Comparison of ENCODE assay signal across 12 cellular contexts in genomic region chr1:118984990-118985608, GRCh38. TPM values are rescaled to one million over a fixed set of nuclear protein-coding genes. Genes with fewer than 3 reads are reported as not detected.
DNase-seq lines count a peak whose midpoint lies in the region; ATAC-seq lines count a peak whose summit lies in the region.
"Had no signal": no experiment of that assay in that cellular context is flagged by ENCODE, and none has a peak within 500 bp of the region (broad histone marks: within the 10 kb centered on the region; RNA-seq: fewer than 3 reads in every experiment).

No MANE protein-coding gene starts in this region.

- no peak for ATAC-seq in stimulated activated naive B cell treated with anti-CD40 and anti-IgM and Interleukin-4, amounts not matched to agents 10 μg/mL and 1 μg/mL and 100 μg/mL, for 72 hours (replicated peaks)
- ATAC-seq in GM19397 (IDR thresholded peaks at IDR 0.05; ENCODE audit: unreplicated experiment) (no peak), HG03025 (IDR thresholded peaks at IDR 0.05; ENCODE audit: low FRiP score, unreplicated experiment) (no peak)

- H3K9me3 Mint-ChIP-seq in activated T-cell treated with anti-CD3 and anti-CD28 coated beads, Interleukin-2, amount 50 U/mL, for 24 hours = peaks cover 13% of the 10 kb centered on the region
- peaks cover 13% of the 10 kb centered on the region for H3K9me3 Mint-ChIP-seq in activated naive CD8-positive, alpha-beta T cell treated with anti-CD3 and anti-CD28 coated beads for 36 hours
- H3K9me3 Mint-ChIP-seq in stimulated activated naive B cell treated with anti-CD40 and anti-IgM and Interleukin-4, amounts not matched to agents 10 μg/mL and 1 μg/mL and 100 μg/mL, for 72 hours = peaks cover 3 to 5% of the 10 kb centered on the region in 2 donors

- peaks cover 98% of the 10 kb centered on the region for H3K27me3 Mint-ChIP-seq in activated T-cell treated with anti-CD3 and anti-CD28 coated beads, Interleukin-2, amount 50 U/mL, for 24 hours
- peaks cover 99% of the 10 kb centered on the region for H3K27me3 Mint-ChIP-seq in activated naive CD8-positive, alpha-beta T cell treated with anti-CD3 and anti-CD28 coated beads for 36 hours
- H3K27me3 Mint-ChIP-seq in stimulated activated naive B cell treated with anti-CD40 and anti-IgM and Interleukin-4, amounts not matched to agents 10 μg/mL and 1 μg/mL and 100 μg/mL, for 72 hours = peaks cover 84 to 99% of the 10 kb centered on the region in 2 donors

- H3K27ac Mint-ChIP-seq in activated T-cell treated with anti-CD3 and anti-CD28 coated beads, Interleukin-2, amount 50 U/mL, for 24 hours = no peak overlapping the region
- H3K27ac Mint-ChIP-seq in activated naive CD8-positive, alpha-beta T cell treated with anti-CD3 and anti-CD28 coated beads for 36 hours = no peak overlapping the region
- H3K27ac Mint-ChIP-seq in stimulated activated naive B cell treated with anti-CD40 and anti-IgM and Interleukin-4, amounts not matched to agents 10 μg/mL and 1 μg/mL and 100 μg/mL, for 72 hours = peak overlapping the region; percentile 89

- H3K4me3 Mint-ChIP-seq in activated T-cell treated with anti-CD3 and anti-CD28 coated beads, Interleukin-2, amount 50 U/mL, for 24 hours = peak overlapping the region; percentile 18
- H3K4me3 Mint-ChIP-seq in activated naive CD8-positive, alpha-beta T cell treated with anti-CD3 and anti-CD28 coated beads for 36 hours = peak overlapping the region; percentile 45
- H3K4me3 Mint-ChIP-seq in stimulated activated naive B cell treated with anti-CD40 and anti-IgM and Interleukin-4, amounts not matched to agents 10 μg/mL and 1 μg/mL and 100 μg/mL, for 72 hours = peak overlapping the region; percentile 62 to 75

- no peak for DNase-seq in activated T-cell treated with anti-CD3 and anti-CD28 coated beads, Interleukin-2, amount 50 U/mL, for 24 hours
- DNase-seq in activated T-cell treated with anti-CD3 and anti-CD28 coated beads for 4 hours (no peak), left kidney (ENCODE audit: low read depth, low spot score) (peak; percentile 42), NAMALWA (ENCODE audit: low spot score) (no peak)
- no peak for DNase-seq in activated naive CD8-positive, alpha-beta T cell treated with anti-CD3 and anti-CD28 coated beads for 36 hours
- no peak for DNase-seq in stimulated activated naive B cell treated with anti-CD40 and anti-IgM and Interleukin-4, amounts not matched to agents 10 μg/mL and 1 μg/mL and 100 μg/mL, for 72 hours
- DNase-seq: activated CD4-positive, alpha-beta T cell treated with anti-CD3 and anti-CD28 coated beads, Interleukin-2, amount 50 U/mL, for 4 hours; AML-193; colonic mucosa; NCI-H1105 had no signal

- H3K36me3 Mint-ChIP-seq in activated T-cell treated with anti-CD3 and anti-CD28 coated beads, Interleukin-2, amount 50 U/mL, for 24 hours (ENCODE audit: low read depth) = peaks cover 2% of the 10 kb centered on the region
- H3K36me3 Mint-ChIP-seq in activated naive CD8-positive, alpha-beta T cell treated with anti-CD3 and anti-CD28 coated beads for 36 hours = peaks cover 19% of the 10 kb centered on the region
- peaks cover 13 to 28% of the 10 kb centered on the region in 2 donors for H3K36me3 Mint-ChIP-seq in stimulated activated naive B cell treated with anti-CD40 and anti-IgM and Interleukin-4, amounts not matched to agents 10 μg/mL and 1 μg/mL and 100 μg/mL, for 72 hours

- H3K4me1 Mint-ChIP-seq in activated T-cell treated with anti-CD3 and anti-CD28 coated beads, Interleukin-2, amount 50 U/mL, for 24 hours (ENCODE audit: low read depth) = peaks cover 39% of the 10 kb centered on the region
- peaks cover 38% of the 10 kb centered on the region for H3K4me1 Mint-ChIP-seq in activated naive CD8-positive, alpha-beta T cell treated with anti-CD3 and anti-CD28 coated beads for 36 hours
- peaks cover 31 to 54% of the 10 kb centered on the region in 2 donors for H3K4me1 Mint-ChIP-seq in stimulated activated naive B cell treated with anti-CD40 and anti-IgM and Interleukin-4, amounts not matched to agents 10 μg/mL and 1 μg/mL and 100 μg/mL, for 72 hours

RNA-seq across cellular contexts. Expression of gene TBX15, which starts 3.0 kb away (rescaled TPM):
- total RNA-seq in activated naive CD8-positive, alpha-beta T cell treated with anti-CD3 and anti-CD28 coated beads for 36 hours = not detected

Comparison
In these comparisons a context has a peak if more than half of its experiments do, and no peak if none do; other contexts are left out.
1. H3K4me3 Mint-ChIP-seq: peak in every context shown above with its lines; median percentile 68 in stimulated activated naive B cell treated with anti-CD40 and anti-IgM and Interleukin-4, amounts not matched to agents 10 μg/mL and 1 μg/mL and 100 μg/mL, for 72 hours; 45 in activated naive CD8-positive, alpha-beta T cell treated with anti-CD3 and anti-CD28 coated beads for 36 hours; 18 in activated T-cell treated with anti-CD3 and anti-CD28 coated beads, Interleukin-2, amount 50 U/mL, for 24 hours.